Comparison of ENCODE assay signal across 21 cellular contexts in genomic region chr5:132901036-132901435, GRCh38. TPM values are rescaled to one million over a fixed set of nuclear protein-coding genes. Genes with fewer than 3 reads are reported as not detected.
DNase-seq lines count a peak whose midpoint lies in the region; ATAC-seq and TF ChIP-seq lines count a peak whose summit lies in the region.
"Had no signal": no experiment of that assay in that cellular context is flagged by ENCODE, and none has a peak within 500 bp of the region (broad histone marks: within the 10 kb centered on the region; RNA-seq: fewer than 3 reads in every experiment).

No MANE protein-coding gene starts in this region.

- H3F3A ChIP-seq in smooth muscle cell (ENCODE audit: low read depth): peaks cover 3% of the 10 kb centered on the region

- peaks cover 35% of the 10 kb centered on the region for H3K79me2 ChIP-seq in Karpas-422 (ENCODE audit: low read length)
- peaks cover 68% of the 10 kb centered on the region for H3K79me2 ChIP-seq in smooth muscle cell (ENCODE audit: low read depth)

- POLR2A ChIA-PET in Caco-2 (lab: Charles Lee): no interaction called here
- POLR2A ChIA-PET in Panc1 (lab: Charles Lee): interaction anchor here (0.5 to 0.6 kb wide), 2 partner anchors 8 to 59 kb away, joined by 3 to 5 read pairs; no protein-coding TSS in a partner anchor

- H3K36me3 Mint-ChIP-seq in Caco-2 (ENCODE audit: insufficient read depth, unreplicated experiment): peaks cover 81% of the 10 kb centered on the region

- BruUV-seq in Caco-2 (replicated peaks; lab: Mats Ljungman, UMichigan) (TSS peak; percentile 8), Panc1 (replicated peaks; lab: Mats Ljungman, UMichigan) (TSS peak; percentile 26)

- H3K4me1 Mint-ChIP-seq in Caco-2 (ENCODE audit: low read depth, unreplicated experiment): no peaks in the 10 kb centered on the region

- H3K9ac ChIP-seq in Karpas-422 (ENCODE audit: low read length): no peak overlapping the region
- H3K9ac ChIP-seq in smooth muscle cell (ENCODE audit: low read depth): no peak overlapping the region

- H3K27ac ChIP-seq in Karpas-422 (ENCODE audit: low read length): no peak overlapping the region
- no peak overlapping the region for H3K27ac ChIP-seq in Panc1 (ENCODE audit: low read length)
- no peak overlapping the region for H3K27ac ChIP-seq in smooth muscle cell (ENCODE audit: low read depth)

- intact Hi-C loops in Caco-2 (cut with micrococcal nuclease; ENCODE audit: unreplicated experiment) (loop anchor here (10.0 kb wide), 1 partner anchor 154 kb away; the partner anchor contains the start of gene HSPA4), Panc1 (cut with micrococcal nuclease; ENCODE audit: unreplicated experiment) (no loop called here)

- no peaks in the 10 kb centered on the region for H3K27me3 Mint-ChIP-seq in Caco-2 (ENCODE audit: insufficient read depth, unreplicated experiment)
- H3K27me3 Mint-ChIP-seq: CD8-positive, alpha-beta memory T cell had no signal

- CTCF ChIA-PET in Caco-2 (lab: Charles Lee): no interaction called here
- CTCF ChIA-PET in Panc1 (lab: Charles Lee): no interaction called here

- no peaks in the 10 kb centered on the region for H4K20me1 ChIP-seq in Karpas-422 (ENCODE audit: insufficient read depth, low read depth, low read length)
- H4K20me1 ChIP-seq in smooth muscle cell (ENCODE audit: low read depth): peaks cover 97% of the 10 kb centered on the region

- H3K36me3 ChIP-seq in Caco-2 (ENCODE audit: control insufficient read depth, insufficient read depth, low read length): no peaks in the 10 kb centered on the region
- H3K36me3 ChIP-seq in Karpas-422 (ENCODE audit: insufficient read depth, low read length): peaks cover 27% of the 10 kb centered on the region
- H3K36me3 ChIP-seq in Panc1 (ENCODE audit: control insufficient read depth, insufficient read depth, low read length): peaks cover 38% of the 10 kb centered on the region
- peaks cover 27% of the 10 kb centered on the region for H3K36me3 ChIP-seq in smooth muscle cell (ENCODE audit: low read depth)

- no peaks in the 10 kb centered on the region for H3K9me3 Mint-ChIP-seq in Caco-2 (ENCODE audit: unreplicated experiment)
- H3K9me3 Mint-ChIP-seq: CD8-positive, alpha-beta memory T cell had no signal

- no peaks in the 10 kb centered on the region for H3K9me3 ChIP-seq in Caco-2
- H3K9me3 ChIP-seq in Karpas-422 (ENCODE audit: low read length): no peaks in the 10 kb centered on the region
- H3K9me3 ChIP-seq in Panc1 (ENCODE audit: control insufficient read depth, insufficient read depth, low read depth, low read length): no peaks in the 10 kb centered on the region
- no peaks in the 10 kb centered on the region for H3K9me3 ChIP-seq in smooth muscle cell (replicated peaks; ENCODE audit: low read depth)

- H2AFZ ChIP-seq in Karpas-422 (ENCODE audit: low read length): no peak overlapping the region
- no peak overlapping the region for H2AFZ ChIP-seq in smooth muscle cell (ENCODE audit: low read depth)

- H3K4me1 ChIP-seq in Caco-2 (no peaks in the 10 kb centered on the region), Karpas-422 (ENCODE audit: low read length) (peaks cover 21% of the 10 kb centered on the region), Panc1 (ENCODE audit: control insufficient read depth, insufficient read depth, low read length) (no peaks in the 10 kb centered on the region), smooth muscle cell (ENCODE audit: low read depth) (no peaks in the 10 kb centered on the region)

- no peak overlapping the region for H3K4me2 ChIP-seq in Karpas-422 (ENCODE audit: low read depth, low read length, poor library complexity, severe bottlenecking)
- no peak overlapping the region for H3K4me2 ChIP-seq in smooth muscle cell

- no peaks in the 10 kb centered on the region for H3K9me2 ChIP-seq in Karpas-422 (replicated peaks; ENCODE audit: insufficient read depth, low read length)

- TF ChIP-seq CTCF in Caco-2 (IDR thresholded peaks at IDR 0.05; ENCODE audit: insufficient read depth in 1 of 2, low read depth in 1 of 2, low read length in 1 of 2, severe bottlenecking in 1 of 2, unreplicated experiment in 1 of 2): no peak
- TF ChIP-seq CTCF in Panc1 (IDR thresholded peaks at IDR 0.05): no peak
- TF ChIP-seq CTCF in smooth muscle cell (IDR thresholded peaks at IDR 0.05; ENCODE audit: borderline replicate concordance, insufficient read depth, poor library complexity, severe bottlenecking): no peak

- no peaks in the 10 kb centered on the region for H3K27me3 ChIP-seq in Caco-2 (replicated peaks; ENCODE audit: control insufficient read depth, insufficient read depth, low read length)
- H3K27me3 ChIP-seq in Karpas-422 (ENCODE audit: low read length): no peaks in the 10 kb centered on the region
- no peaks in the 10 kb centered on the region for H3K27me3 ChIP-seq in Panc1 (ENCODE audit: control insufficient read depth, insufficient read depth, low read length)
- H3K27me3 ChIP-seq in smooth muscle cell (ENCODE audit: low read depth): no peaks in the 10 kb centered on the region

- in situ Hi-C loops in Panc1 (cut with HindIII; ENCODE audit: low pct_unique_long_range_greater_than_20kb, low sequenced_read_pairs): no loop called here

- peak; percentile 11 for DNase-seq in NCI-H1436 (lab: John Stamatoyannopoulos, UW)
- DNase-seq in NCI-H1436 treated with DMSO at 0.1 percent for 48 hours (lab: John Stamatoyannopoulos, UW): no peak
- no peak for DNase-seq in Caco-2
- peak; percentile 46 for DNase-seq in Karpas-422
- DNase-seq in Panc1 (ENCODE audit: low read depth, low spot score): no peak
- DNase-seq in medulla oblongata (ENCODE audit: extremely low spot score): no peak
- DNase-seq in smooth muscle cell (lab: John Stamatoyannopoulos, UW; ENCODE audit: unreplicated experiment): no peak
- DNase-seq: 8988T; C1 segment of cervical spinal cord; CD8-positive, alpha-beta memory T cell; DMS79; NCI-H1092; NCI-H187; NCI-H2107; NCI-H2227 treated with DMSO at 0.1 percent for 48 hours; NCI-H510A; NCI-H82; RPMI8226; SHP77 had no signal

- H3K4me3 Mint-ChIP-seq in Caco-2 (ENCODE audit: unreplicated experiment): no peak overlapping the region
- H3K4me3 Mint-ChIP-seq: CD8-positive, alpha-beta memory T cell had no signal

- WGBS in smooth muscle cell (ENCODE audit: low lambda C conversion rate): 96% methylated on average over 4 of the region's 4 CpGs

- no peak overlapping the region for H3K27ac Mint-ChIP-seq in Caco-2 (ENCODE audit: unreplicated experiment)
- H3K27ac Mint-ChIP-seq: CD8-positive, alpha-beta memory T cell had no signal

- ATAC-seq in Panc1: no peak
- ATAC-seq in HG02970 (IDR thresholded peaks at IDR 0.05; ENCODE audit: low FRiP score, unreplicated experiment): no peak

- H3K4me3 ChIP-seq in Caco-2 (ENCODE audit: low read depth, low read length) (no peak overlapping the region), Karpas-422 (ENCODE audit: low read length) (no peak overlapping the region), Panc1 (ENCODE audit: low read depth in 2 of 2, low read length in 2 of 2) (no peak overlapping the region), smooth muscle cell (no peak overlapping the region)

RNA-seq across cellular contexts. Expression of gene LEAP2, which starts 27.6 kb away (rescaled TPM):
- total RNA-seq in Caco-2 (2022): 1.1 and 4.1 TPM in 2 replicates
- total RNA-seq in Karpas-422 (2014; rRNA removed; shearing (Covaris generic); ENCODE audit: low replicate concordance): 3.1 and 6.6 TPM in 2 replicates
- 1.4 TPM for total RNA-seq in Panc1 (2021; ENCODE audit: unreplicated experiment)
- 0.35 TPM for polyA plus RNA-seq in Panc1 (2012; ENCODE audit: insufficient read length)
- total RNA-seq in smooth muscle cell: 0.27 and 0.45 TPM in 2 replicates
- 0.55 and 3.2 TPM in 2 replicates for polyA plus RNA-seq in smooth muscle cell

RNA-seq across cellular contexts. Expression of gene UQCRQ, which starts 34.6 kb away (rescaled TPM):
- total RNA-seq in Caco-2 (2022) (356 and 449 TPM in 2 replicates), Panc1 (2021; ENCODE audit: unreplicated experiment) (475 TPM), smooth muscle cell (137 and 162 TPM in 2 replicates)
- 179 and 182 TPM in 2 replicates for total RNA-seq in Karpas-422 (2014; rRNA removed; shearing (Covaris generic); ENCODE audit: low replicate concordance)
- polyA plus RNA-seq in Panc1 (2012; ENCODE audit: insufficient read length): 381 TPM
- polyA plus RNA-seq in smooth muscle cell: 1,065 and 1,128 TPM in 2 replicates

RNA-seq across cellular contexts. Expression of gene GDF9, which starts 34.8 kb away (rescaled TPM):
- 0.59 and 0.81 TPM in 2 replicates for total RNA-seq in Caco-2 (2022)
- total RNA-seq in Karpas-422 (2014; rRNA removed; shearing (Covaris generic); ENCODE audit: low replicate concordance): 1.2 and 1.5 TPM in 2 replicates
- 0.54 TPM for total RNA-seq in Panc1 (2021; ENCODE audit: unreplicated experiment)
- polyA plus RNA-seq in Panc1 (2012; ENCODE audit: insufficient read length): 0.51 TPM
- 1.9 and 2.3 TPM in 2 replicates for total RNA-seq in smooth muscle cell
- 0.46 and 0.66 TPM in 2 replicates for polyA plus RNA-seq in smooth muscle cell
- total RNA-seq: H1 had no signal
- polyA plus RNA-seq: CD8-positive, alpha-beta memory T cell had no signal

Comparison
In these comparisons a context has a peak if more than half of its experiments do, and no peak if none do; other contexts are left out.
1. DNase-seq: peak in NCI-H1436 (single experiment) and Karpas-422 (single experiment); none in NCI-H1436 treated with DMSO at 0.1 percent for 48 hours (single experiment), Caco-2 (0 of 2), Panc1 (single experiment), medulla oblongata (single experiment) and smooth muscle cell (single experiment).